In the genomic region with DNA sequence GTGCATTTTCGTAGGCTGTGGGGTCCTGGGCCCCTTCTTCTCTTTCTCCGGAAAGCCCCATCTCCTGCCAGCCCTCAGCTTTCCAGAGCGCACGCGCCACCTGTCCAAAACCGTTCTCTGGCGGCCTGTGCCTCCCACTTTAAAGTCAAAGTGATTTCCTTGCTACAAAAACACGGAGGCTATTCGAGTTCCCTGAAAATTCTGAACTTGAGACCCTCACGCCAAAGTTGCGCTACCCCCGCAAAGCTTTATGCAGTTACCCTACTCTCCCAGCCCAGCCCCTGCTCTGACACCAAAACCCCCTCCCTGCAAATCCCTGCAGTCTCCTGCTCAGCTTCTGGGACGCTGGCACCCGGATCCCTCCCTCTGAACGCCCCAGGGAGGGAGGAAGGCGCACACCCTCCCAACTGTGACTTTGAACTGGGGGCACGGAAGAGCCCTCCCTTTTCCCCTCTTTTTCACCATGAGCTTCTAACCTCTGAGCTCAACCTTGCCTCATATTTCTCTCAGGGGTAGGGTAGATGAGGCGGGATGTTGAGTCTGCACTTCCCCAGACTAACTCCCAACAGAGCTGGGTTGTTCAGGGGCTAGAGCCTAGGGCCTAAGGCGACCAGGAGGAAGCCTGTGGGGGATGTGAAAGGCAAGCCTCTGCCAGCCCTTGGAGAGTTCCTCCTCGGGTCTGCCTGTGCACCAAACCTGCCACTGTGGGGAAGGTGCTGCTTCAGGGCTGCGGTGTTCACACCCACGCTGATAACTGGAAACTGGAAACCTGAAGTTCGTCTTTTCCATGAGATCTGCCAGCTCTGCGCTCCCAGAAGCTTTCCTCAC, we compare ENCODE assay signal across 18 cellular contexts. TPM values are rescaled to one million over a fixed set of nuclear protein-coding genes. Genes with fewer than 3 reads are reported as not detected.
DNase-seq lines count a peak whose midpoint lies in the region; ATAC-seq and TF ChIP-seq lines count a peak whose summit lies in the region.
"Had no signal": no experiment of that assay in that cellular context is flagged by ENCODE, and none has a peak within 500 bp of the region (broad histone marks: within the 10 kb centered on the region; RNA-seq: fewer than 3 reads in every experiment).

No MANE protein-coding gene starts in this region.

- peak; percentile 23 for DNase-seq in mammary epithelial cell
- no peak for DNase-seq in MCF 10A (ENCODE audit: unreplicated experiment)
- no peak for DNase-seq in SK-N-SH
- no peak for DNase-seq in glutamatergic neuron
- DNase-seq in stimulated activated naive CD8-positive, alpha-beta T cell treated with anti-CD3 and anti-CD28 coated beads, Interleukin-15, amount 100 ng/mL, for 72 hours = no peak
- DNase-seq in NCI-H146 (lab: John Stamatoyannopoulos, UW) = no peak
- DNase-seq in activated effector memory CD4-positive, alpha-beta T cell treated with anti-CD3 and anti-CD28 coated beads, Interleukin-2, amount 50 U/mL, for 16 hours = no peak
- DNase-seq: activated CD4-positive, alpha-beta T cell treated with anti-CD3 and anti-CD28 coated beads for 4 hours; DMS79; heart left ventricle; NCI-H187 treated with DMSO at 0.1 percent for 48 hours; T-cell had no signal

- no peaks in the 10 kb centered on the region for H3K9me3 Mint-ChIP-seq in MCF 10A (ENCODE audit: unreplicated experiment)
- peaks cover 4% of the 10 kb centered on the region for H3K9me3 Mint-ChIP-seq in glutamatergic neuron (ENCODE audit: unreplicated experiment)
- H3K9me3 Mint-ChIP-seq in stimulated activated naive CD8-positive, alpha-beta T cell treated with anti-CD3 and anti-CD28 coated beads, Interleukin-15, amount 100 ng/mL, for 72 hours = no peaks in the 10 kb centered on the region
- H3K9me3 Mint-ChIP-seq: T-cell had no signal

- H3K4me1 ChIP-seq in mammary epithelial cell (ENCODE audit: insufficient read depth, low read length) = no peaks in the 10 kb centered on the region
- no peaks in the 10 kb centered on the region; a peak in 1 of 4 replicates for H3K4me1 ChIP-seq in SK-N-SH (ENCODE audit: control insufficient read depth in 1 of 2, insufficient read depth in 2 of 2, low read depth in 1 of 2, low read length in 1 of 2)

- dilution Hi-C loops in mammary epithelial cell (cut with HindIII; ENCODE audit: low sequenced_read_pairs) = no loop called here

- WGBS in mammary epithelial cell (ENCODE audit: low coverage, missing lambda C conversion rate) = 3% methylated on average over 22 of the region's 24 CpGs
- WGBS in SK-N-SH (ENCODE audit: low lambda C conversion rate) = 3% methylated on average over 23 of the region's 24 CpGs

- POLR2A ChIA-PET in MCF 10A (lab: Yijun Ruan, JAX) = no interaction called here
- POLR2A ChIA-PET in SK-N-SH (lab: Yijun Ruan, JAX) = no interaction called here

- H4K20me1 ChIP-seq in mammary epithelial cell (ENCODE audit: insufficient read depth, low read length) (no peaks in the 10 kb centered on the region), SK-N-SH (ENCODE audit: insufficient read depth) (no peaks in the 10 kb centered on the region)

- no peak overlapping the region for H3K9ac ChIP-seq in mammary epithelial cell (ENCODE audit: insufficient read depth, low read length)
- no peak overlapping the region for H3K9ac ChIP-seq in SK-N-SH

- H3K9me3 ChIP-seq in mammary epithelial cell (replicated peaks; ENCODE audit: insufficient read depth, low read length) = no peaks in the 10 kb centered on the region
- H3K9me3 ChIP-seq in SK-N-SH = 0 out of 2 replicates have a peak, but pooled peaks cover 3% of the 10 kb centered on the region
- H3K9me3 ChIP-seq: heart left ventricle had no signal

- no peak overlapping the region for H3K27ac Mint-ChIP-seq in MCF 10A (ENCODE audit: low read depth, unreplicated experiment)
- no peak overlapping the region for H3K27ac Mint-ChIP-seq in glutamatergic neuron (ENCODE audit: unreplicated experiment)
- no peak overlapping the region for H3K27ac Mint-ChIP-seq in stimulated activated naive CD8-positive, alpha-beta T cell treated with anti-CD3 and anti-CD28 coated beads, Interleukin-15, amount 100 ng/mL, for 72 hours
- H3K27ac Mint-ChIP-seq: mesothelial cell of epicardium, T-cell had no signal

- H3K27ac ChIP-seq in mammary epithelial cell (ENCODE audit: insufficient read depth, low read depth, low read length) (no peak overlapping the region), SK-N-SH (ENCODE audit: low read depth in 2 of 2, low read length in 1 of 2) (no peak overlapping the region)
- H3K27ac ChIP-seq: heart left ventricle had no signal

- H3K9me2 ChIP-seq in SK-N-SH = no peaks in the 10 kb centered on the region

- BruUV-seq in mammary epithelial cell (replicated peaks; lab: Mats Ljungman, UMichigan) = no TSS peak
- BruUV-seq in MCF 10A (replicated peaks; lab: Mats Ljungman, UMichigan) = no TSS peak

- TF ChIP-seq CTCF in mammary epithelial cell (conservative IDR thresholded peaks at IDR 0.05 in 1 of 2, IDR thresholded peaks at IDR 0.05 in 1 of 2; ENCODE audit: extremely low read depth in 1 of 2, insufficient read depth in 1 of 2, low read depth in 1 of 2, low read length in 2 of 2) (no peak), MCF 10A (IDR thresholded peaks at IDR 0.05; ENCODE audit: unreplicated experiment) (no peak), SK-N-SH (IDR thresholded peaks at IDR 0.05) (no peak), glutamatergic neuron (IDR thresholded peaks at IDR 0.05; ENCODE audit: partially characterized antibody, unreplicated experiment) (no peak)

- H3K27me3 Mint-ChIP-seq in MCF 10A (ENCODE audit: insufficient read depth, unreplicated experiment) (peaks cover 96% of the 10 kb centered on the region), glutamatergic neuron (ENCODE audit: unreplicated experiment) (peaks cover 10% of the 10 kb centered on the region)
- H3K27me3 Mint-ChIP-seq in stimulated activated naive CD8-positive, alpha-beta T cell treated with anti-CD3 and anti-CD28 coated beads, Interleukin-15, amount 100 ng/mL, for 72 hours = peaks cover 86% of the 10 kb centered on the region

- CTCF ChIA-PET in mammary epithelial cell (lab: Charles Lee; ENCODE audit: low non-redundant PET) = no interaction called here
- CTCF ChIA-PET in MCF 10A (lab: Yijun Ruan, JAX) = interaction anchor here (0.6 to 0.8 kb wide), 3 partner anchors 31 to 370 kb away, joined by 3 to 7 read pairs (median 6); no protein-coding TSS in a partner anchor
- CTCF ChIA-PET in SK-N-SH (lab: Yijun Ruan, JAX) = interaction anchor here (1.0 to 1.3 kb wide), 3 partner anchors 8 to 32 kb away, joined by 3 to 7 read pairs (median 5); partner anchors contain the start of gene ARF5

- H3K36me3 Mint-ChIP-seq in MCF 10A (ENCODE audit: insufficient read depth, unreplicated experiment) (no peaks in the 10 kb centered on the region), glutamatergic neuron (ENCODE audit: unreplicated experiment) (no peaks in the 10 kb centered on the region)
- H3K36me3 Mint-ChIP-seq: mesothelial cell of epicardium, T-cell had no signal

- H3K4me3 Mint-ChIP-seq in MCF 10A (ENCODE audit: unreplicated experiment) (no peak overlapping the region), glutamatergic neuron (ENCODE audit: unreplicated experiment) (peak overlapping the region; percentile 81)
- H3K4me3 Mint-ChIP-seq in stimulated activated naive CD8-positive, alpha-beta T cell treated with anti-CD3 and anti-CD28 coated beads, Interleukin-15, amount 100 ng/mL, for 72 hours = peak overlapping the region; percentile 33 to 72
- H3K4me3 Mint-ChIP-seq: mesothelial cell of epicardium had no signal

- H3K27me3 ChIP-seq in mammary epithelial cell (ENCODE audit: insufficient read depth, low read length) (peaks cover 4% of the 10 kb centered on the region), SK-N-SH (ENCODE audit: insufficient read depth) (peaks cover 66% of the 10 kb centered on the region)

- H3K79me2 ChIP-seq in mammary epithelial cell (ENCODE audit: insufficient read depth, low read length) = no peaks in the 10 kb centered on the region
- no peaks in the 10 kb centered on the region for H3K79me2 ChIP-seq in SK-N-SH (ENCODE audit: insufficient read depth)

- H3K4me1 Mint-ChIP-seq in MCF 10A (ENCODE audit: insufficient read depth, unreplicated experiment) (no peaks in the 10 kb centered on the region), glutamatergic neuron (ENCODE audit: low read depth, unreplicated experiment) (peaks cover 8% of the 10 kb centered on the region)
- H3K4me1 Mint-ChIP-seq in stimulated activated naive CD8-positive, alpha-beta T cell treated with anti-CD3 and anti-CD28 coated beads, Interleukin-15, amount 100 ng/mL, for 72 hours = peaks cover 17% of the 10 kb centered on the region

- in situ Hi-C loops in mammary epithelial cell (cut with MboI; ENCODE audit: low sequenced_read_pairs in 2 of 2) = no loop called here

- TF ChIP-seq EP300 in SK-N-SH (IDR thresholded peaks at IDR 0.05; ENCODE audit: borderline replicate concordance in 1 of 2, low read depth in 1 of 2, low read length in 1 of 2) = no peak

- H3F3A ChIP-seq in SK-N-SH (replicated peaks; ENCODE audit: insufficient read depth) = no peaks in the 10 kb centered on the region

- no peak for TF ChIP-seq RAD21 in SK-N-SH (IDR thresholded peaks at IDR 0.05; ENCODE audit: low read length)

- peak; percentile 48 for ATAC-seq in stimulated activated naive CD8-positive, alpha-beta T cell treated with anti-CD3 and anti-CD28 coated beads, Interleukin-15, amount 100 ng/mL, for 72 hours
- no peak for ATAC-seq in HG03432 (IDR thresholded peaks at IDR 0.05; ENCODE audit: unreplicated experiment)
- ATAC-seq: T-cell had no signal

- H2AFZ ChIP-seq in mammary epithelial cell (ENCODE audit: low read depth, low read length) (no peak overlapping the region), SK-N-SH (ENCODE audit: low read depth) (no peak overlapping the region)

- H3K36me3 ChIP-seq in mammary epithelial cell (ENCODE audit: insufficient read depth, low read length) (no peaks in the 10 kb centered on the region), SK-N-SH (replicated peaks in 1 of 2; ENCODE audit: control insufficient read depth in 1 of 2, insufficient read depth in 2 of 2, low read length in 1 of 2) (no peaks in the 10 kb centered on the region)
- H3K36me3 ChIP-seq: heart left ventricle had no signal

- intact Hi-C loops in mammary epithelial cell (cut with micrococcal nuclease) (no loop called here), MCF 10A (cut with micrococcal nuclease) (no loop called here)

- H3K4me3 ChIP-seq in mammary epithelial cell (replicated peaks in 1 of 3; ENCODE audit: insufficient read depth in 1 of 3, low read depth in 2 of 3, low read length in 3 of 3) = no peak overlapping the region
- no peak overlapping the region for H3K4me3 ChIP-seq in SK-N-SH (ENCODE audit: low read depth in 2 of 2, low read length in 1 of 2)
- H3K4me3 ChIP-seq: heart left ventricle had no signal

- H3K4me2 ChIP-seq in mammary epithelial cell (ENCODE audit: insufficient read depth, low read depth, low read length) (peak overlapping the region; percentile 42), SK-N-SH (peak overlapping the region; percentile 50)

RNA-seq across cellular contexts. Expression of gene PAX4, which starts 2.7 kb away (rescaled TPM):
- total RNA-seq in mammary epithelial cell (not detected), MCF 10A (2022) (not detected in 2 replicates), glutamatergic neuron (ENCODE audit: unreplicated experiment) (not detected)
- polyA plus RNA-seq in mammary epithelial cell (not detected), SK-N-SH (2012; rRNA removed) (not detected in 2 replicates)
- polyA minus RNA-seq in mammary epithelial cell = not detected
- polyA plus RNA-seq in SK-N-SH (2012; cell fraction: cytosol; rRNA removed) = not detected in 2 replicates
- polyA plus RNA-seq in SK-N-SH (2012; cell fraction: nucleus; rRNA removed) = not detected in 2 replicates
- total RNA-seq: bronchial epithelial cell, endothelial cell of umbilical vein, H4, heart left ventricle, mesothelial cell of epicardium, posterior vena cava, T-cell had no signal
- polyA plus RNA-seq: endothelial cell of umbilical vein, heart left ventricle had no signal

RNA-seq across cellular contexts. Expression of gene FSCN3, which starts 27.1 kb away (rescaled TPM):
- total RNA-seq in mammary epithelial cell (1 to 10 TPM in 1 of 2 donors, under 1 TPM in 1; 0.52 to 2.8 TPM), MCF 10A (2022) (0.71 TPM in 1 of 2 replicates, not detected in the other), glutamatergic neuron (ENCODE audit: unreplicated experiment) (1.2 TPM)
- polyA plus RNA-seq in mammary epithelial cell (1.1 TPM), SK-N-SH (2012; rRNA removed) (2.4 and 2.5 TPM in 2 replicates)
- polyA minus RNA-seq in mammary epithelial cell = not detected
- polyA plus RNA-seq in SK-N-SH (2012; cell fraction: cytosol; rRNA removed) = 3.2 and 4.1 TPM in 2 replicates
- 2.0 and 2.1 TPM in 2 replicates for polyA plus RNA-seq in SK-N-SH (2012; cell fraction: nucleus; rRNA removed)

RNA-seq across cellular contexts. Expression of gene SND1, which starts 31.4 kb away (rescaled TPM):
- total RNA-seq in mammary epithelial cell (100 to 1,000 TPM; 196 to 234 TPM), MCF 10A (2022) (291 and 297 TPM in 2 replicates), glutamatergic neuron (ENCODE audit: unreplicated experiment) (165 TPM)
- polyA plus RNA-seq in mammary epithelial cell (138 TPM), SK-N-SH (2012; rRNA removed) (165 and 168 TPM in 2 replicates)
- 253 TPM for polyA minus RNA-seq in mammary epithelial cell
- polyA plus RNA-seq in SK-N-SH (2012; cell fraction: cytosol; rRNA removed) = 112 and 138 TPM in 2 replicates
- polyA plus RNA-seq in SK-N-SH (2012; cell fraction: nucleus; rRNA removed) = 126 and 165 TPM in 2 replicates

RNA-seq across cellular contexts. Expression of gene ARF5, which starts 32.4 kb away (rescaled TPM):
- total RNA-seq in mammary epithelial cell (100 to 1,000 TPM; 183 to 196 TPM), MCF 10A (2022) (109 and 133 TPM in 2 replicates), glutamatergic neuron (ENCODE audit: unreplicated experiment) (137 TPM)
- polyA plus RNA-seq in mammary epithelial cell (400 TPM), SK-N-SH (2012; rRNA removed) (466 and 562 TPM in 2 replicates)
- 182 TPM for polyA minus RNA-seq in mammary epithelial cell
- polyA plus RNA-seq in SK-N-SH (2012; cell fraction: cytosol; rRNA removed) = 342 and 432 TPM in 2 replicates
- polyA plus RNA-seq in SK-N-SH (2012; cell fraction: nucleus; rRNA removed) = 291 and 294 TPM in 2 replicates

RNA-seq across cellular contexts. Expression of gene GCC1, which starts 35.2 kb away (rescaled TPM):
- total RNA-seq in mammary epithelial cell = 10 to 100 TPM; 22.3 to 25.4 TPM
- 7.4 TPM for polyA plus RNA-seq in mammary epithelial cell
- polyA minus RNA-seq in mammary epithelial cell = 25.9 TPM
- total RNA-seq in MCF 10A (2022) = 27.7 and 30.2 TPM in 2 replicates
- polyA plus RNA-seq in SK-N-SH (2012; rRNA removed) = 8.4 and 10.3 TPM in 2 replicates
- 8.2 and 9.4 TPM in 2 replicates for polyA plus RNA-seq in SK-N-SH (2012; cell fraction: cytosol; rRNA removed)
- 6.7 and 8.0 TPM in 2 replicates for polyA plus RNA-seq in SK-N-SH (2012; cell fraction: nucleus; rRNA removed)
- 14.9 TPM for total RNA-seq in glutamatergic neuron (ENCODE audit: unreplicated experiment)
